Comparison of ENCODE assay signal across 23 cellular contexts in genomic region chr11:77705877-77706579, GRCh38.
DNase-seq lines count a peak whose midpoint lies in the region; ATAC-seq, FAIRE-seq and TF ChIP-seq lines count a peak whose summit lies in the region.
"Had no signal": no experiment of that assay in that cellular context is flagged by ENCODE, and none has a peak within 500 bp of the region (broad histone marks: within the 10 kb centered on the region; RNA-seq: fewer than 3 reads in every experiment).

No MANE protein-coding gene starts in this region.

- no peaks in the 10 kb centered on the region for H4K20me1 ChIP-seq in GM23338 (replicated peaks; ENCODE audit: insufficient read depth)
- no peaks in the 10 kb centered on the region for H4K20me1 ChIP-seq in GM12878 (ENCODE audit: control insufficient read depth, insufficient read depth)

- 99% methylated on average over 6 of the region's 7 CpGs for WGBS in GM12878 (ENCODE audit: insufficient coverage, insufficient replicate concordance, low lambda C conversion rate, missing lambda C conversion rate)

- no peak for FAIRE-seq in GM12878 (lab: Jason Lieb, UNC)
- FAIRE-seq: D721Med, endometrium, kidney had no signal

- H3K27ac ChIP-seq in GM23338 (ENCODE audit: low read depth), result peak overlapping the region; percentile 2; the same call in 1 of the 2 replicates
- no peak overlapping the region for H3K27ac ChIP-seq in GM12878 (ENCODE audit: control insufficient read depth, insufficient read depth)
- H3K27ac ChIP-seq: colonic mucosa, tibial artery had no signal

- TF ChIP-seq EP300 in GM12878 (IDR thresholded peaks at IDR 0.05; ENCODE audit: borderline replicate concordance in 1 of 2, control insufficient read depth in 1 of 2, low read depth in 2 of 2, low read length in 2 of 2), result no peak

- peaks cover 20% of the 10 kb centered on the region for H3K36me3 Mint-ChIP-seq in activated CD8-positive, alpha-beta T cell treated with anti-CD3 and anti-CD28 coated beads for 36 hours (ENCODE audit: low read depth)
- peaks cover 21% of the 10 kb centered on the region for H3K36me3 Mint-ChIP-seq in activated CD8-positive, alpha-beta T cell treated with anti-CD3 and anti-CD28 coated beads, Interleukin-2, amount 10 ng/mL, durations not matched to agents 7 days and 5 days (ENCODE audit: low read depth)
- H3K36me3 Mint-ChIP-seq in GM23338 (ENCODE audit: low read depth) (peaks cover 20% of the 10 kb centered on the region; the same call in 2 of the 3 replicates), progenitor cell of endocrine pancreas (ENCODE audit: insufficient read depth) (peaks cover 17% of the 10 kb centered on the region)

- RAD21 ChIA-PET in GM12878 (lab: Charles Lee; ENCODE audit: unreplicated experiment), result interaction anchor here (0.7 to 1.1 kb wide), 3 partner anchors 20 to 289 kb away, joined by 3 to 5 read pairs (median 3); no protein-coding TSS in a partner anchor

- TF ChIP-seq CTCF in activated CD8-positive, alpha-beta T cell treated with anti-CD3 and anti-CD28 coated beads for 36 hours (IDR thresholded peaks at IDR 0.05), result no peak
- TF ChIP-seq CTCF in GM23338 (conservative IDR thresholded peaks at IDR 0.05; ENCODE audit: low read depth in 2 of 2) (no peak), GM12878 (IDR thresholded peaks at IDR 0.05 in 2 of 3, conservative IDR thresholded peaks at IDR 0.05 in 1 of 3; ENCODE audit: control insufficient read depth in 2 of 3, extremely low read depth in 1 of 3, insufficient read depth in 1 of 3, low read depth in 3 of 3, low read length in 3 of 3) (no peak; a peak in 1 of 6 replicates), progenitor cell of endocrine pancreas (IDR thresholded peaks at IDR 0.05; ENCODE audit: unreplicated experiment) (no peak)

- peak overlapping the region; percentile 85 for H3K27ac Mint-ChIP-seq in activated CD8-positive, alpha-beta T cell treated with anti-CD3 and anti-CD28 coated beads for 36 hours
- no peak overlapping the region for H3K27ac Mint-ChIP-seq in activated CD8-positive, alpha-beta T cell treated with anti-CD3 and anti-CD28 coated beads, Interleukin-2, amount 10 ng/mL, durations not matched to agents 7 days and 5 days
- H3K27ac Mint-ChIP-seq in GM23338 (peak overlapping the region; percentile 58; the same call in 1 of the 2 replicates), progenitor cell of endocrine pancreas (peak overlapping the region; percentile 5)
- H3K27ac Mint-ChIP-seq: activated B cell treated with CpG ODN at 0.5 μM for 24 hours had no signal

- H3F3A ChIP-seq in GM23338 (replicated peaks; ENCODE audit: low read depth), result no peaks in the 10 kb centered on the region

- TF ChIP-seq POLR2A in GM12878 (IDR thresholded peaks at IDR 0.05; ENCODE audit: low read depth, low read length), result no peak

- no peaks in the 10 kb centered on the region for H3K36me3 ChIP-seq in GM23338 (ENCODE audit: insufficient read depth)
- peaks cover 0 to 8% of the 10 kb centered on the region in 2 experiments; a peak in 2 of 4 replicates for H3K36me3 ChIP-seq in GM12878 (ENCODE audit: control insufficient read depth in 2 of 2, insufficient read depth in 2 of 2, low read length in 1 of 2)
- H3K36me3 ChIP-seq: adrenal gland, colonic mucosa had no signal

- no peak overlapping the region for H2AFZ ChIP-seq in GM23338
- H2AFZ ChIP-seq in GM12878 (ENCODE audit: control insufficient read depth, low read depth, low read length), result no peak overlapping the region

- no peak overlapping the region for H3K9ac ChIP-seq in GM12878 (ENCODE audit: control insufficient read depth, insufficient read depth, low read length)

- SMC1A ChIA-PET in GM12878 (lab: Charles Lee; ENCODE audit: uncharacterized antibody, unreplicated experiment), result interaction anchor here (0.6 to 1.2 kb wide), 8 partner anchors 15 to 334 kb away, joined by 3 to 6 read pairs (median 3); no protein-coding TSS in a partner anchor

- no peak overlapping the region for H3K4me3 Mint-ChIP-seq in activated CD8-positive, alpha-beta T cell treated with anti-CD3 and anti-CD28 coated beads for 36 hours
- no peak overlapping the region for H3K4me3 Mint-ChIP-seq in activated CD8-positive, alpha-beta T cell treated with anti-CD3 and anti-CD28 coated beads, Interleukin-2, amount 10 ng/mL, durations not matched to agents 7 days and 5 days
- H3K4me3 Mint-ChIP-seq in GM23338, result no peak overlapping the region
- no peak overlapping the region for H3K4me3 Mint-ChIP-seq in progenitor cell of endocrine pancreas (ENCODE audit: low read depth)
- H3K4me3 Mint-ChIP-seq: activated B cell treated with CpG ODN at 0.5 μM for 24 hours had no signal

- no peaks in the 10 kb centered on the region for H3K9me3 Mint-ChIP-seq in activated CD8-positive, alpha-beta T cell treated with anti-CD3 and anti-CD28 coated beads for 36 hours
- no peaks in the 10 kb centered on the region for H3K9me3 Mint-ChIP-seq in activated CD8-positive, alpha-beta T cell treated with anti-CD3 and anti-CD28 coated beads, Interleukin-2, amount 10 ng/mL, durations not matched to agents 7 days and 5 days (ENCODE audit: insufficient read depth)
- H3K9me3 Mint-ChIP-seq in GM23338 (no peaks in the 10 kb centered on the region), progenitor cell of endocrine pancreas (ENCODE audit: low read depth) (no peaks in the 10 kb centered on the region)
- H3K9me3 Mint-ChIP-seq: activated B cell treated with CpG ODN at 0.5 μM for 24 hours; activated T-helper 2 cell treated with anti-CD3 and anti-CD28 coated beads, Interferon-gamma antibody, Interleukin-2, Interleukin-4, amounts not matched to agents 10 μg/mL and 5 μg/mL and 100 μg/mL, durations not matched to agents 14 hours and 24 hours and 36 hours had no signal

- H3K4me1 Mint-ChIP-seq in activated CD8-positive, alpha-beta T cell treated with anti-CD3 and anti-CD28 coated beads for 36 hours (ENCODE audit: low read depth), result peaks cover 27% of the 10 kb centered on the region
- H3K4me1 Mint-ChIP-seq in activated CD8-positive, alpha-beta T cell treated with anti-CD3 and anti-CD28 coated beads, Interleukin-2, amount 10 ng/mL, durations not matched to agents 7 days and 5 days (ENCODE audit: low read depth), result peaks cover 8% of the 10 kb centered on the region
- H3K4me1 Mint-ChIP-seq in GM23338 (peaks cover 2% of the 10 kb centered on the region; the same call in 2 of the 3 replicates), progenitor cell of endocrine pancreas (ENCODE audit: low read depth) (no peaks in the 10 kb centered on the region)

- H3K4me2 ChIP-seq in GM23338 (no peak overlapping the region), GM12878 (ENCODE audit: control insufficient read depth, insufficient read depth) (no peak overlapping the region)

- H3K9me3 ChIP-seq in GM12878 (replicated peaks; ENCODE audit: control insufficient read depth, insufficient read depth, low read length), result no peaks in the 10 kb centered on the region; the same call in 2 of the 3 replicates
- H3K9me3 ChIP-seq: adrenal gland, colonic mucosa, tibial artery had no signal

- no TSS peak for BruUV-seq in GM12878 (replicated peaks; lab: Mats Ljungman, UMichigan)

- POLR2A ChIA-PET in activated CD8-positive, alpha-beta T cell treated with anti-CD3 and anti-CD28 coated beads for 36 hours (lab: Charles Lee), result no interaction called here
- POLR2A ChIA-PET in activated CD8-positive, alpha-beta T cell treated with anti-CD3 and anti-CD28 coated beads, Interleukin-2, amount 10 ng/mL, durations not matched to agents 7 days and 5 days (lab: Charles Lee), result no interaction called here
- POLR2A ChIA-PET in GM12878 (lab: Charles Lee), result interaction anchor here (0.6 to 1.0 kb wide), 2 partner anchors 19 to 178 kb away, joined by 4 to 8 read pairs; no protein-coding TSS in a partner anchor

- ATAC-seq in activated CD8-positive, alpha-beta T cell treated with anti-CD3 and anti-CD28 coated beads for 36 hours, result peak; percentile 31
- ATAC-seq in activated CD8-positive, alpha-beta T cell treated with anti-CD3 and anti-CD28 coated beads, Interleukin-2, amount 10 ng/mL, durations not matched to agents 7 days and 5 days, result no peak
- ATAC-seq in GM23338 (no peak), GM12878 (0 out of 3 replicates have a peak, but pooled peaks have one; percentile 14), HG03108 (IDR thresholded peaks at IDR 0.05; ENCODE audit: unreplicated experiment) (no peak)

- H3K4me1 ChIP-seq in GM23338 (ENCODE audit: insufficient read depth) (no peaks in the 10 kb centered on the region), GM12878 (ENCODE audit: control insufficient read depth, insufficient read depth, low read length) (0 out of 2 replicates have a peak, but pooled peaks cover 5% of the 10 kb centered on the region)
- H3K4me1 ChIP-seq: colonic mucosa, tibial artery had no signal

- intact Hi-C loops in activated CD8-positive, alpha-beta T cell treated with anti-CD3 and anti-CD28 coated beads for 36 hours (cut with micrococcal nuclease), result no loop called here
- intact Hi-C loops in GM12878 (cut with micrococcal nuclease; ENCODE audit: unreplicated experiment), result no loop called here

- TF ChIP-seq RAD21 in GM12878 (IDR thresholded peaks at IDR 0.05; ENCODE audit: insufficient read depth, low read depth, low read length), result no peak

- DNase-seq in activated CD8-positive, alpha-beta T cell treated with anti-CD3 and anti-CD28 coated beads for 36 hours, result peak; percentile 4
- no peak for DNase-seq in activated CD8-positive, alpha-beta T cell treated with anti-CD3 and anti-CD28 coated beads, Interleukin-2, amount 10 ng/mL, durations not matched to agents 7 days and 5 days
- DNase-seq in GM23338 (ENCODE audit: low spot score) (no peak), GM12878 (ENCODE audit: low read depth, low spot score) (no peak), progenitor cell of endocrine pancreas (ENCODE audit: low spot score, unreplicated experiment) (no peak), HT-29 (ENCODE audit: low spot score) (no peak)
- no peak for DNase-seq in activated effector memory CD4-positive, alpha-beta T cell treated with Interleukin-2 at 50 U/mL for 16 hours
- DNase-seq: activated B cell treated with CpG ODN at 0.5 μM for 24 hours; C1 segment of cervical spinal cord; colonic mucosa; kidney; NCI-H1048; NCI-H187 treated with DMSO at 0.1 percent for 48 hours; NCI-H82; nucleus accumbens; Right ventricle myocardium superior; stimulated activated naive CD4-positive, alpha-beta T cell treated with Interleukin-2 at 50 U/mL for 16 hours; tibial artery had no signal

- H3K27me3 Mint-ChIP-seq in activated CD8-positive, alpha-beta T cell treated with anti-CD3 and anti-CD28 coated beads for 36 hours, result no peaks in the 10 kb centered on the region
- no peaks in the 10 kb centered on the region for H3K27me3 Mint-ChIP-seq in activated CD8-positive, alpha-beta T cell treated with anti-CD3 and anti-CD28 coated beads, Interleukin-2, amount 10 ng/mL, durations not matched to agents 7 days and 5 days (ENCODE audit: low read depth)
- H3K27me3 Mint-ChIP-seq in GM23338 (ENCODE audit: insufficient read depth, low read depth, poor library complexity) (no peaks in the 10 kb centered on the region), progenitor cell of endocrine pancreas (no peaks in the 10 kb centered on the region)
- H3K27me3 Mint-ChIP-seq: activated B cell treated with CpG ODN at 0.5 μM for 24 hours had no signal

- no peaks in the 10 kb centered on the region for H3K79me2 ChIP-seq in GM23338 (replicated peaks; ENCODE audit: insufficient read depth)
- H3K79me2 ChIP-seq in GM12878 (ENCODE audit: control insufficient read depth, insufficient read depth, low read length), result no peaks in the 10 kb centered on the region

- no peak overlapping the region for H3K4me3 ChIP-seq in GM23338
- no peak overlapping the region for H3K4me3 ChIP-seq in GM12878
- H3K4me3 ChIP-seq: adrenal gland, colonic mucosa, tibial artery had no signal

- H3K27me3 ChIP-seq in GM23338 (ENCODE audit: insufficient read depth) (no peaks in the 10 kb centered on the region), GM12878 (replicated peaks in 1 of 2; ENCODE audit: control insufficient read depth in 2 of 2, insufficient read depth in 2 of 2, low read length in 1 of 2) (no peaks in the 10 kb centered on the region)
- H3K27me3 ChIP-seq: adrenal gland, colonic mucosa, tibial artery had no signal

- CTCF ChIA-PET in activated CD8-positive, alpha-beta T cell treated with anti-CD3 and anti-CD28 coated beads for 36 hours (lab: Charles Lee), result interaction anchor here (0.6 to 1.3 kb wide), 3 partner anchors 9 to 63 kb away, joined by 3 to 6 read pairs (median 3); no protein-coding TSS in a partner anchor
- CTCF ChIA-PET in activated CD8-positive, alpha-beta T cell treated with anti-CD3 and anti-CD28 coated beads, Interleukin-2, amount 10 ng/mL, durations not matched to agents 7 days and 5 days (lab: Charles Lee), result no interaction called here
- CTCF ChIA-PET in GM12878 (lab: Yijun Ruan, JAX), result interaction anchor here (0.6 to 1.3 kb wide), 3 partner anchors 74 to 293 kb away, joined by 3 read pairs; no protein-coding TSS in a partner anchor

- no peaks in the 10 kb centered on the region for H3K9me2 ChIP-seq in GM23338 (ENCODE audit: insufficient read depth)

- in situ Hi-C loops in GM12878 (cut with MboI), result no loop called here

Comparison
In these comparisons a context has a peak if more than half of its experiments do, and no peak if none do; other contexts are left out.
1. ATAC-seq: peak in activated CD8-positive, alpha-beta T cell treated with anti-CD3 and anti-CD28 coated beads for 36 hours (single experiment) and GM12878 (single experiment); none in activated CD8-positive, alpha-beta T cell treated with anti-CD3 and anti-CD28 coated beads, Interleukin-2, amount 10 ng/mL, durations not matched to agents 7 days and 5 days (single experiment), GM23338 (single experiment) and HG03108 (single experiment).